31 cellular contexts compared by ENCODE assay signal in the genomic region with DNA sequence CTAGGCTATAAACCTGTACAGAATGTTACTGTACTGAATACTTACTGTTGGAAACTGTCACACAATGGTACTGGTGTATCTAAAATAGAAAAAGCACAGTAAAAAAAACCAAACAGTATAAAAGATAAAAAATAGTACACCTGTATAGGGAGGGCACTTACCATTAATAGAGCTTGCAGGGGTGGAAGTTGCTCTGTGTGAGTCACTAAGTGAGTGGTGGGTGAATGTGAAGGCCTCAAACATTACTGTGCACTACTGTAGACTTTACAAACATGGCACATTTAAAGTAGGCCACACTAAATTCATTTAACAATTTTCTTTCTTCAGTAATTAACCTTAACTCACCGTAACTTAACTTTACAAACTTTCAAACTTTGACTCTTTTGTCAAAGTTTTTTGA.
"Had no signal": no experiment of that assay in that cellular context is flagged by ENCODE, and none has a peak within 500 bp of the region (broad histone marks: within the 10 kb centered on the region; RNA-seq: fewer than 3 reads in every experiment).

No MANE protein-coding gene starts in this region.

- DNase-seq: activated B cell treated with CpG ODN at 0.5 μM for 24 hours; activated CD4-positive, alpha-beta memory T cell treated with anti-CD3 and anti-CD28 coated beads, Interleukin-2, amount 10 ng/mL, durations not matched to agents 7 days and 5 days; activated CD4-positive, alpha-beta T cell treated with anti-CD3 and anti-CD28 coated beads for 48 hours; activated CD4-positive, CD25-positive, alpha-beta regulatory T cell treated with anti-CD3 and anti-CD28 coated beads, Interleukin-2, amount 50 U/mL, for 72 hours; activated CD8-positive, alpha-beta memory T cell treated with anti-CD3 and anti-CD28 coated beads for 24 hours; activated CD8-positive, alpha-beta memory T cell treated with anti-CD3 and anti-CD28 coated beads, Interleukin-2, amount 10 ng/mL, durations not matched to agents 7 days and 5 days; activated CD8-positive, alpha-beta memory T cell treated with anti-CD3 and anti-CD28 coated beads, Interleukin-2, amount 50 U/mL, for 48 hours; activated effector memory CD4-positive, alpha-beta T cell treated with anti-CD3 and anti-CD28 coated beads, Interleukin-2, amount 50 U/mL, for 16 hours; activated naive CD4-positive, alpha-beta T cell; activated naive CD4-positive, alpha-beta T cell treated with anti-CD3 and anti-CD28 coated beads, Interleukin-2, amount 50 U/mL, for 16 hours; activated naive CD8-positive, alpha-beta T cell treated with anti-CD3 and anti-CD28 coated beads, Interleukin-2, amount 10 ng/mL, durations not matched to agents 7 days and 5 days; activated T-cell treated with anti-CD3 and anti-CD28 coated beads, Interleukin-2, amount 50 U/mL, for 48 hours; adrenal gland; body of pancreas; NCI-H1092 treated with DMSO at 0.1 percent for 48 hours; NCI-H146; NCI-H187; NCI-H2029 treated with DMSO at 0.1 percent for 48 hours; NCI-H2107; NCI-H2171; NCI-H510A; NCI-H526; NCI-H748 treated with DMSO at 0.1 percent for 48 hours; NK-92 treated with Interleukin-12 subunit alpha and Interleukin-12 subunit beta, amount 100 ng/mL, for 24 hours; Right ventricle myocardium superior; SW 1271; T-helper 1 cell; T-helper 2 cell; T-helper 9 cell had no signal

- H3K4me1 ChIP-seq: adrenal gland, body of pancreas, breast epithelium had no signal

- H3K4me3 ChIP-seq: adrenal gland, body of pancreas, breast epithelium had no signal

- H3K27ac ChIP-seq: adrenal gland, body of pancreas, breast epithelium, KMS-11 had no signal

- ATAC-seq: activated CD8-positive, alpha-beta memory T cell treated with anti-CD3 and anti-CD28 coated beads, Interleukin-2, amount 10 ng/mL, durations not matched to agents 7 days and 5 days; body of pancreas had no signal

- H3K27ac Mint-ChIP-seq: activated B cell treated with CpG ODN at 0.5 μM for 24 hours; activated CD4-positive, alpha-beta memory T cell treated with anti-CD3 and anti-CD28 coated beads, Interleukin-2, amount 10 ng/mL, durations not matched to agents 7 days and 5 days; activated CD8-positive, alpha-beta memory T cell treated with anti-CD3 and anti-CD28 coated beads, Interleukin-2, amount 10 ng/mL, durations not matched to agents 7 days and 5 days; activated naive CD8-positive, alpha-beta T cell treated with anti-CD3 and anti-CD28 coated beads, Interleukin-2, amount 10 ng/mL, durations not matched to agents 7 days and 5 days had no signal

- H3K4me2 ChIP-seq: KMS-11 had no signal

- H3K27me3 Mint-ChIP-seq: activated B cell treated with CpG ODN at 0.5 μM for 24 hours; activated naive CD8-positive, alpha-beta T cell treated with anti-CD3 and anti-CD28 coated beads, Interleukin-2, amount 10 ng/mL, durations not matched to agents 7 days and 5 days had no signal

- H3K9ac ChIP-seq: KMS-11 had no signal

- H3K9me3 ChIP-seq: adrenal gland, body of pancreas, breast epithelium had no signal

- H3K9me3 Mint-ChIP-seq: activated B cell treated with CpG ODN at 0.5 μM for 24 hours; activated CD4-positive, alpha-beta memory T cell treated with anti-CD3 and anti-CD28 coated beads, Interleukin-2, amount 10 ng/mL, durations not matched to agents 7 days and 5 days; activated naive CD8-positive, alpha-beta T cell treated with anti-CD3 and anti-CD28 coated beads, Interleukin-2, amount 10 ng/mL, durations not matched to agents 7 days and 5 days had no signal

- H3K27me3 ChIP-seq: adrenal gland, body of pancreas, breast epithelium had no signal

- H3K4me3 Mint-ChIP-seq: activated B cell treated with CpG ODN at 0.5 μM for 24 hours; activated CD4-positive, alpha-beta memory T cell treated with anti-CD3 and anti-CD28 coated beads, Interleukin-2, amount 10 ng/mL, durations not matched to agents 7 days and 5 days; activated CD8-positive, alpha-beta memory T cell treated with anti-CD3 and anti-CD28 coated beads, Interleukin-2, amount 10 ng/mL, durations not matched to agents 7 days and 5 days; activated naive CD8-positive, alpha-beta T cell treated with anti-CD3 and anti-CD28 coated beads, Interleukin-2, amount 10 ng/mL, durations not matched to agents 7 days and 5 days had no signal
